Comparison of ENCODE assay signal across 15 cellular contexts in the genomic region with DNA sequence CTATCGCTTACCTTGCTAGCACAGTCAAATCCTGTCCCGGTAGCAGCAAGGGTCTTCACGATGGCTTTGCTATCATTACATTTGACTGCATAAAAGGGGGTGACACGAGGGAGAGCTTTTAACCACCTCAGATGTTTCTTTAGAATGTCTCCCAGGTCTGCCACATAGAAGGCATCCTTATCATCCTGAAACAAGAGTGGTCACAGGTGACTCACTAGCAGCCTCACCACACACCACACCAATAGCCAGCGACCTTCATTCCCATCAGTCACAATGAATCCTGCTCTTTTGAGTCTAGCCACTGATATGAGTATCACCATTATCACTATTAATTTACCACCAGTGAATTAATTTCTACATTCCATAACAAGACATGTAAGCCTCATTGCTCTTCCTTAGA. TPM values are rescaled to one million over a fixed set of nuclear protein-coding genes. Genes with fewer than 3 reads are reported as not detected.
A peak's percentile ranks its signal among the peaks of the same experiment; 100 is the strongest.
DNase-seq lines count a peak whose midpoint lies in the region; ATAC-seq and TF ChIP-seq lines count a peak whose summit lies in the region.
"Had no signal": no experiment of that assay in that cellular context is flagged by ENCODE, and none has a peak within 500 bp of the region (broad histone marks: within the 10 kb centered on the region; RNA-seq: fewer than 3 reads in every experiment).

No MANE protein-coding gene starts in this region.

- no peaks in the 10 kb centered on the region for H3K9me3 ChIP-seq in OCI-LY3 (ENCODE audit: insufficient read depth, low read length)
- H3K9me3 ChIP-seq: A549, neutrophil, spleen had no signal

- H3K27ac ChIP-seq in OCI-LY3 (ENCODE audit: low read length) = no peak overlapping the region
- H3K27ac ChIP-seq: A549, neutrophil had no signal

- TF ChIP-seq CTCF in OCI-LY3 (IDR thresholded peaks at IDR 0.05; ENCODE audit: low read depth, low read length) = no peak

- peak; percentile 81 for DNase-seq in activated CD4-positive, alpha-beta T cell treated with anti-CD3 and anti-CD28 coated beads for 36 hours
- no peak for DNase-seq in activated CD4-positive, alpha-beta T cell treated with anti-CD3 and anti-CD28 coated beads, Interleukin-2, amount 50 U/mL, for 1 hour
- DNase-seq in activated naive CD8-positive, alpha-beta T cell treated with anti-CD3 and anti-CD28 coated beads for 36 hours = peak; percentile 70
- peak; percentile 22 for DNase-seq in stimulated activated CD8-positive, alpha-beta memory T cell treated with anti-CD3 and anti-CD28 coated beads, Interleukin-4, amount 100 ng/mL, for 24 hours (ENCODE audit: low read depth)
- DNase-seq in NCI-H2196 treated with DMSO at 0.1 percent for 48 hours (lab: John Stamatoyannopoulos, UW; ENCODE audit: unreplicated experiment) (no peak), NCI-H1092 treated with DMSO at 0.1 percent for 48 hours (lab: John Stamatoyannopoulos, UW) (no peak)
- DNase-seq: amniotic stem cell; effector CD8-positive, alpha-beta T cell; left cardiac atrium; NCI-H2107; spleen had no signal

- H3K4me2 ChIP-seq in OCI-LY3 (ENCODE audit: low read length) = peak overlapping the region; percentile 70; the same call in 1 of the 2 replicates
- H3K4me2 ChIP-seq: A549 had no signal

- peaks cover 62% of the 10 kb centered on the region for H3K36me3 Mint-ChIP-seq in activated CD4-positive, alpha-beta T cell treated with anti-CD3 and anti-CD28 coated beads for 36 hours (ENCODE audit: low read depth)
- peaks cover 66% of the 10 kb centered on the region for H3K36me3 Mint-ChIP-seq in activated naive CD8-positive, alpha-beta T cell treated with anti-CD3 and anti-CD28 coated beads for 36 hours

- H3K79me2 ChIP-seq in OCI-LY3 (ENCODE audit: low read length) = peaks cover 60% of the 10 kb centered on the region

- peaks cover 58% of the 10 kb centered on the region for H3K36me3 ChIP-seq in OCI-LY3 (replicated peaks; ENCODE audit: low read depth, low read length)

- POLR2A ChIA-PET in activated CD4-positive, alpha-beta T cell treated with anti-CD3 and anti-CD28 coated beads for 36 hours (lab: Charles Lee) = interaction anchor here (0.6 to 0.8 kb wide), 3 partner anchors 112 to 395 kb away, joined by 3 read pairs; no protein-coding TSS in a partner anchor

- H3K4me1 ChIP-seq in OCI-LY3 (ENCODE audit: low read length) = peaks cover 15% of the 10 kb centered on the region

- peak; percentile 32 for ATAC-seq in activated CD4-positive, alpha-beta T cell treated with anti-CD3 and anti-CD28 coated beads for 36 hours
- no peak for ATAC-seq in HG02973 (IDR thresholded peaks at IDR 0.05; ENCODE audit: unreplicated experiment)
- ATAC-seq: A549, left cardiac atrium had no signal

- H3K4me3 ChIP-seq in OCI-LY3 (ENCODE audit: low read length) = no peak overlapping the region
- H3K4me3 ChIP-seq: A549 had no signal

- H3K27ac Mint-ChIP-seq in activated CD4-positive, alpha-beta T cell treated with anti-CD3 and anti-CD28 coated beads for 36 hours = peak overlapping the region; percentile 55
- H3K27ac Mint-ChIP-seq in activated naive CD8-positive, alpha-beta T cell treated with anti-CD3 and anti-CD28 coated beads for 36 hours = peak overlapping the region; percentile 57

- H3K4me3 Mint-ChIP-seq in activated CD4-positive, alpha-beta T cell treated with anti-CD3 and anti-CD28 coated beads for 36 hours = peak overlapping the region; percentile 85
- peak overlapping the region; percentile 93 for H3K4me3 Mint-ChIP-seq in activated naive CD8-positive, alpha-beta T cell treated with anti-CD3 and anti-CD28 coated beads for 36 hours

- intact Hi-C loops in activated CD4-positive, alpha-beta T cell treated with anti-CD3 and anti-CD28 coated beads for 36 hours (cut with DNase I, micrococcal nuclease) = loop anchor here (1.0 to 10.0 kb wide), 4 partner anchors 112 to 970 kb away; partner anchors contain the start of genes IAH1 (in 1 of the 2) and RRM2 (in 1 of the 2)

- no peak overlapping the region for H2AFZ ChIP-seq in OCI-LY3 (ENCODE audit: low read depth, low read length)

- peaks cover 62% of the 10 kb centered on the region for H4K20me1 ChIP-seq in OCI-LY3 (ENCODE audit: insufficient read depth, low read length)

- peaks cover 56% of the 10 kb centered on the region for H3K4me1 Mint-ChIP-seq in activated CD4-positive, alpha-beta T cell treated with anti-CD3 and anti-CD28 coated beads for 36 hours
- peaks cover 54% of the 10 kb centered on the region for H3K4me1 Mint-ChIP-seq in activated naive CD8-positive, alpha-beta T cell treated with anti-CD3 and anti-CD28 coated beads for 36 hours

- no peaks in the 10 kb centered on the region for H3K27me3 Mint-ChIP-seq in activated CD4-positive, alpha-beta T cell treated with anti-CD3 and anti-CD28 coated beads for 36 hours
- no peaks in the 10 kb centered on the region for H3K27me3 Mint-ChIP-seq in activated naive CD8-positive, alpha-beta T cell treated with anti-CD3 and anti-CD28 coated beads for 36 hours

- no peaks in the 10 kb centered on the region for H3K27me3 ChIP-seq in OCI-LY3 (ENCODE audit: low read depth, low read length)
- H3K27me3 ChIP-seq: neutrophil, spleen had no signal

- H3K9me3 Mint-ChIP-seq in activated CD4-positive, alpha-beta T cell treated with anti-CD3 and anti-CD28 coated beads for 36 hours (ENCODE audit: low read depth) = no peaks in the 10 kb centered on the region
- no peaks in the 10 kb centered on the region for H3K9me3 Mint-ChIP-seq in activated naive CD8-positive, alpha-beta T cell treated with anti-CD3 and anti-CD28 coated beads for 36 hours

- CTCF ChIA-PET in activated CD4-positive, alpha-beta T cell treated with anti-CD3 and anti-CD28 coated beads for 36 hours (lab: Charles Lee) = interaction anchor here (0.7 to 3.2 kb wide), 4 partner anchors 9 to 96 kb away, joined by 3 to 15 read pairs (median 8); no protein-coding TSS in a partner anchor

- H3K9ac ChIP-seq in OCI-LY3 (ENCODE audit: low read length) = no peak overlapping the region

RNA-seq across cellular contexts. Expression of gene ODC1, which starts 3.7 kb away (rescaled TPM):
- total RNA-seq in activated CD4-positive, alpha-beta T cell treated with anti-CD3 and anti-CD28 coated beads for 36 hours = 100 to 1,000 TPM; 158 to 170 TPM
- 100 to 1,000 TPM; 357 to 367 TPM for total RNA-seq in activated naive CD8-positive, alpha-beta T cell treated with anti-CD3 and anti-CD28 coated beads for 36 hours

Comparison
In these comparisons a context has a peak if more than half of its experiments do, and no peak if none do; other contexts are left out.
1. DNase-seq: peak in activated CD4-positive, alpha-beta T cell treated with anti-CD3 and anti-CD28 coated beads for 36 hours (single experiment), activated naive CD8-positive, alpha-beta T cell treated with anti-CD3 and anti-CD28 coated beads for 36 hours (single experiment) and stimulated activated CD8-positive, alpha-beta memory T cell treated with anti-CD3 and anti-CD28 coated beads, Interleukin-4, amount 100 ng/mL, for 24 hours (single experiment); none in activated CD4-positive, alpha-beta T cell treated with anti-CD3 and anti-CD28 coated beads, Interleukin-2, amount 50 U/mL, for 1 hour (single experiment), NCI-H2196 treated with DMSO at 0.1 percent for 48 hours (single experiment) and NCI-H1092 treated with DMSO at 0.1 percent for 48 hours (single experiment).